ENCODE assay signal across 1 cellular context in the genomic region with DNA sequence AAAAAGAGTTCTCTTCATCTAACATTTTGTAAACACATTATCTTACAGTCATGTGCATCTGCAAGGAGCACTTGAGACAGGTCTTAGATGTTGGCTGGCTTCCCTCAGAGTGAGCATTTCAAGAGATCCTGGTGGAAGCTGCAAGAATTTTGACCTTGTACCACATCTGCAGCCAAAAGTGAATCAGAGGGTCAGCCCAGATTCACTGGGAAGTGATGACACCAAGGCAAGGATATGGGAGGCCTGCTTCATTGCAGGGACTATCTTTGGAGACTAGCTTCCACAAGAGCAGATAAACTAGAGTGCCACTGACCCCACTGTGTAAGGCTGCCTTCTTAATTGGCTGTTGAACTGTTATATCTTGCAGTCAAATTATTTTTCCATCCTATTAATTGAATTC.
TF ChIP-seq lines count a peak whose summit lies in the region.

No MANE protein-coding gene starts in this region.

TF ChIP-seq in HepG2, 621 proteins besides CTCF, POLR2A, EP300 and RAD21 (continued from another document):
- TF ChIP-seq, protein P1, sequence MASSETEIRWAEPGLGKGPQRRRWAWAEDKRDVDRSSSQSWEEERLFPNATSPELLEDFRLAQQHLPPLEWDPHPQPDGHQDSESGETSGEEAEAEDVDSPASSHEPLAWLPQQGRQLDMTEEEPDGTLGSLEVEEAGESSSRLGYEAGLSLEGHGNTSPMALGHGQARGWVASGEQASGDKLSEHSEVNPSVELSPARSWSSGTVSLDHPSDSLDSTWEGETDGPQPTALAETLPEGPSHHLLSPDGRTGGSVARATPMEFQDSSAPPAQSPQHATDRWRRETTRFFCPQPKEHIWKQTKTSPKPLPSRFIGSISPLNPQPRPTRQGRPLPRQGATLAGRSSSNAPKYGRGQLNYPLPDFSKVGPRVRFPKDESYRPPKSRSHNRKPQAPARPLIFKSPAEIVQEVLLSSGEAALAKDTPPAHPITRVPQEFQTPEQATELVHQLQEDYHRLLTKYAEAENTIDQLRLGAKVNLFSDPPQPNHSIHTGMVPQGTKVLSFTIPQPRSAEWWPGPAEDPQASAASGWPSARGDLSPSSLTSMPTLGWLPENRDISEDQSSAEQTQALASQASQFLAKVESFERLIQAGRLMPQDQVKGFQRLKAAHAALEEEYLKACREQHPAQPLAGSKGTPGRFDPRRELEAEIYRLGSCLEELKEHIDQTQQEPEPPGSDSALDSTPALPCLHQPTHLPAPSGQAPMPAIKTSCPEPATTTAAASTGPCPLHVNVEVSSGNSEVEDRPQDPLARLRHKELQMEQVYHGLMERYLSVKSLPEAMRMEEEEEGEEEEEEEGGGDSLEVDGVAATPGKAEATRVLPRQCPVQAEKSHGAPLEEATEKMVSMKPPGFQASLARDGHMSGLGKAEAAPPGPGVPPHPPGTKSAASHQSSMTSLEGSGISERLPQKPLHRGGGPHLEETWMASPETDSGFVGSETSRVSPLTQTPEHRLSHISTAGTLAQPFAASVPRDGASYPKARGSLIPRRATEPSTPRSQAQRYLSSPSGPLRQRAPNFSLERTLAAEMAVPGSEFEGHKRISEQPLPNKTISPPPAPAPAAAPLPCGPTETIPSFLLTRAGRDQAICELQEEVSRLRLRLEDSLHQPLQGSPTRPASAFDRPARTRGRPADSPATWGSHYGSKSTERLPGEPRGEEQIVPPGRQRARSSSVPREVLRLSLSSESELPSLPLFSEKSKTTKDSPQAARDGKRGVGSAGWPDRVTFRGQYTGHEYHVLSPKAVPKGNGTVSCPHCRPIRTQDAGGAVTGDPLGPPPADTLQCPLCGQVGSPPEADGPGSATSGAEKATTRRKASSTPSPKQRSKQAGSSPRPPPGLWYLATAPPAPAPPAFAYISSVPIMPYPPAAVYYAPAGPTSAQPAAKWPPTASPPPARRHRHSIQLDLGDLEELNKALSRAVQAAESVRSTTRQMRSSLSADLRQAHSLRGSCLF (CRISPR knock-in tag; IDR thresholded peaks at IDR 0.05; ENCODE audit: borderline replicate concordance) = no peak
- TF ChIP-seq ZNF740 (CRISPR knock-in tag; IDR thresholded peaks at IDR 0.05) = no peak
- TF ChIP-seq NR2C2 (CRISPR knock-in tag; IDR thresholded peaks at IDR 0.05; ENCODE audit: borderline replicate concordance) = no peak
- TF ChIP-seq, protein P2, sequence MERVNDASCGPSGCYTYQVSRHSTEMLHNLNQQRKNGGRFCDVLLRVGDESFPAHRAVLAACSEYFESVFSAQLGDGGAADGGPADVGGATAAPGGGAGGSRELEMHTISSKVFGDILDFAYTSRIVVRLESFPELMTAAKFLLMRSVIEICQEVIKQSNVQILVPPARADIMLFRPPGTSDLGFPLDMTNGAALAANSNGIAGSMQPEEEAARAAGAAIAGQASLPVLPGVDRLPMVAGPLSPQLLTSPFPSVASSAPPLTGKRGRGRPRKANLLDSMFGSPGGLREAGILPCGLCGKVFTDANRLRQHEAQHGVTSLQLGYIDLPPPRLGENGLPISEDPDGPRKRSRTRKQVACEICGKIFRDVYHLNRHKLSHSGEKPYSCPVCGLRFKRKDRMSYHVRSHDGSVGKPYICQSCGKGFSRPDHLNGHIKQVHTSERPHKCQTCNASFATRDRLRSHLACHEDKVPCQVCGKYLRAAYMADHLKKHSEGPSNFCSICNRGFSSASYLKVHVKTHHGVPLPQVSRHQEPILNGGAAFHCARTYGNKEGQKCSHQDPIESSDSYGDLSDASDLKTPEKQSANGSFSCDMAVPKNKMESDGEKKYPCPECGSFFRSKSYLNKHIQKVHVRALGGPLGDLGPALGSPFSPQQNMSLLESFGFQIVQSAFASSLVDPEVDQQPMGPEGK (CRISPR knock-in tag; IDR thresholded peaks at IDR 0.05) = no peak
- no peak for TF ChIP-seq MED8 (CRISPR knock-in tag; IDR thresholded peaks at IDR 0.05; ENCODE audit: insufficient replicate concordance)
- no peak for TF ChIP-seq SUZ12 (IDR thresholded peaks at IDR 0.05; ENCODE audit: low read depth, low read length)
- TF ChIP-seq ZBTB46 (CRISPR knock-in tag; IDR thresholded peaks at IDR 0.05; ENCODE audit: borderline replicate concordance) = no peak
- no peak for TF ChIP-seq ZNF768 (CRISPR knock-in tag; IDR thresholded peaks at IDR 0.05)
